1 cellular context compared by ENCODE assay signal in the genomic region with DNA sequence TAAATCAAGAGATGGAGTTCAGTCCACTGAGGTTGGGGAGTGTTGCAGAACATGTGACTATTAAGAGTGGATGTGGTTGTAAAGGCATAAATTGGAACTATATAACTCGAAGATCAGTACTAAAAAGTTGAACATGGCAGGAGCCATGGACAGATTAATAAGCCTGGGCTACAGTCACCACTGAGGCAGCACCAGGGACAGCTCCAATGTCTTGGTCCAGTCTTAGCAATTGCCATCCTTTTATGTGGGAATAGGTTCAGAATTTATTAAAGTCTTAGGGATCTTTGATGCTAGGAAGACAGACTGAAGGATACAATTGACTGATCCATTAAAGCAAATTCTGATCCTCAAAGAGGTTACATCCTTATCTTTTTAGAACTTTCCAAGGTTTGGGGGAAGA.
TF ChIP-seq lines count a peak whose summit lies in the region.

No MANE protein-coding gene starts in this region.

TF ChIP-seq in HEK293, 187 proteins besides CTCF, POLR2A, EP300 and RAD21 (continued from another document):
- TF ChIP-seq, protein P1, sequence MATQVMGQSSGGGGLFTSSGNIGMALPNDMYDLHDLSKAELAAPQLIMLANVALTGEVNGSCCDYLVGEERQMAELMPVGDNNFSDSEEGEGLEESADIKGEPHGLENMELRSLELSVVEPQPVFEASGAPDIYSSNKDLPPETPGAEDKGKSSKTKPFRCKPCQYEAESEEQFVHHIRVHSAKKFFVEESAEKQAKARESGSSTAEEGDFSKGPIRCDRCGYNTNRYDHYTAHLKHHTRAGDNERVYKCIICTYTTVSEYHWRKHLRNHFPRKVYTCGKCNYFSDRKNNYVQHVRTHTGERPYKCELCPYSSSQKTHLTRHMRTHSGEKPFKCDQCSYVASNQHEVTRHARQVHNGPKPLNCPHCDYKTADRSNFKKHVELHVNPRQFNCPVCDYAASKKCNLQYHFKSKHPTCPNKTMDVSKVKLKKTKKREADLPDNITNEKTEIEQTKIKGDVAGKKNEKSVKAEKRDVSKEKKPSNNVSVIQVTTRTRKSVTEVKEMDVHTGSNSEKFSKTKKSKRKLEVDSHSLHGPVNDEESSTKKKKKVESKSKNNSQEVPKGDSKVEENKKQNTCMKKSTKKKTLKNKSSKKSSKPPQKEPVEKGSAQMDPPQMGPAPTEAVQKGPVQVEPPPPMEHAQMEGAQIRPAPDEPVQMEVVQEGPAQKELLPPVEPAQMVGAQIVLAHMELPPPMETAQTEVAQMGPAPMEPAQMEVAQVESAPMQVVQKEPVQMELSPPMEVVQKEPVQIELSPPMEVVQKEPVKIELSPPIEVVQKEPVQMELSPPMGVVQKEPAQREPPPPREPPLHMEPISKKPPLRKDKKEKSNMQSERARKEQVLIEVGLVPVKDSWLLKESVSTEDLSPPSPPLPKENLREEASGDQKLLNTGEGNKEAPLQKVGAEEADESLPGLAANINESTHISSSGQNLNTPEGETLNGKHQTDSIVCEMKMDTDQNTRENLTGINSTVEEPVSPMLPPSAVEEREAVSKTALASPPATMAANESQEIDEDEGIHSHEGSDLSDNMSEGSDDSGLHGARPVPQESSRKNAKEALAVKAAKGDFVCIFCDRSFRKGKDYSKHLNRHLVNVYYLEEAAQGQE (tag by site-specific recombination; IDR thresholded peaks at IDR 0.05), result peak; percentile 91
- TF ChIP-seq ZNF239 (tag by site-specific recombination; IDR thresholded peaks at IDR 0.05) (no peak), GLI4 (tag by site-specific recombination; IDR thresholded peaks at IDR 0.05) (no peak), ZNF184 (tag by site-specific recombination; IDR thresholded peaks at IDR 0.05) (no peak), OSR2 (tag by site-specific recombination; IDR thresholded peaks at IDR 0.05) (no peak)
